Comparison of ENCODE assay signal across 8 cellular contexts in the genomic region with DNA sequence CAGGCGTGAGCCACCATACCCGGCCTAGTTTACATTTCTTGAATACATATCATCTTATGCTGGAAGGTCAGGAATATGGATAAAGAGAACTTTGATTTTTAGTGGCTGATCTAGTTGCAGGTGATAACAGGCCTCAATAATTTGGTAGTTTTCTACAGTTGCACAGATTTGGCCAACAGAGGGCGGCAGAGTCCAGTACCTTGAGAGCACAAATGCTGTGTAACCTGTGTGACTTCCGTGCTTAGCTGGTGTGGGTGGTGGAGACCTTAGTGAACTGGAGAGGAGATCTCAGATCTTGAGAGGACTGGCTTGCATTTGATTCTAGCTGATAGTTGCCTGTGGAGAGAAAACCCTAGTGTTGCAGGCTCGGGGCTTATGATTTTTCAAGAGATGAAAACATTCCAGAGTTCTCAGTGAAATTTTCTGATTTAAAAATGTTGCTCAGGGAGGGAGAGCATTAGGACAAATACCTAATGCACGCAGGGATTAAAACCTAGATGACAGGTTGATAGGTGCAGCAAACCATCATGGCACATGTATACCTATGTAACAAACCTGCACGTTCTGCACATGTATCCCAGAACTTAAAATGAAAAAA. TPM values are rescaled to one million over a fixed set of nuclear protein-coding genes. Genes with fewer than 3 reads are reported as not detected.
DNase-seq lines count a peak whose midpoint lies in the region; ATAC-seq and TF ChIP-seq lines count a peak whose summit lies in the region.

No MANE protein-coding gene starts in this region.

- no peaks in the 10 kb centered on the region for H3K4me1 Mint-ChIP-seq in nephron

- H3K4me3 Mint-ChIP-seq in nephron, result no peak overlapping the region

- DNase-seq in DMS153 treated with DMSO at 0.1 percent for 48 hours (lab: John Stamatoyannopoulos, UW; ENCODE audit: unreplicated experiment), result peak; percentile 19
- peak; percentile 38 for DNase-seq in HS-5 (ENCODE audit: low read depth)
- DNase-seq in NOMO-1 (lab: John Stamatoyannopoulos, UW; ENCODE audit: unreplicated experiment in 2 of 2), result peak; percentile 55 to 60
- peak; percentile 36 for DNase-seq in activated CD8-positive, alpha-beta memory T cell treated with anti-CD3 and anti-CD28 coated beads, Interleukin-2, amount 50 U/mL, for 1 hour (ENCODE audit: extremely low read depth)
- peak; percentile 79 for DNase-seq in stimulated activated naive CD8-positive, alpha-beta T cell treated with anti-CD3 and anti-CD28 coated beads, Interleukin-15, Interleukin-2, amounts not matched to agents 100 U/mL and 50 U/mL, for 24 hours

- no peaks in the 10 kb centered on the region for H3K36me3 Mint-ChIP-seq in nephron (ENCODE audit: low read depth)

- TF ChIP-seq CTCF in nephron (IDR thresholded peaks at IDR 0.05; ENCODE audit: unreplicated experiment in 3 of 3), result peak; percentile 76 to 81 (median 77)

- H3K9me3 Mint-ChIP-seq in nephron, result no peaks in the 10 kb centered on the region

- ATAC-seq in GM21447 (IDR thresholded peaks at IDR 0.05; ENCODE audit: unreplicated experiment), result peak; percentile 96
- peak; percentile 90 for ATAC-seq in esophagus mucosa
- peak; percentile 92 for ATAC-seq in stimulated activated naive CD8-positive, alpha-beta T cell treated with anti-CD3 and anti-CD28 coated beads, Interleukin-15, Interleukin-2, amounts not matched to agents 100 U/mL and 50 U/mL, for 24 hours

- H3K27me3 Mint-ChIP-seq in nephron (ENCODE audit: low read depth), result peaks cover 10% of the 10 kb centered on the region

- H3K27ac Mint-ChIP-seq in nephron, result no peak overlapping the region

RNA-seq across cellular contexts. Expression of a gene that starts 17.4 kb away (rescaled TPM):
- not detected for total RNA-seq in esophagus mucosa

Comparison
In these comparisons a context has a peak if more than half of its experiments do, and no peak if none do; other contexts are left out.
1. Peak in every context shown above with its lines: DNase-seq and ATAC-seq.
2. DNase-seq: peak in every context shown above with its lines; median percentile 79 in stimulated activated naive CD8-positive, alpha-beta T cell treated with anti-CD3 and anti-CD28 coated beads, Interleukin-15, Interleukin-2, amounts not matched to agents 100 U/mL and 50 U/mL, for 24 hours; 58 in NOMO-1; 38 in HS-5; 36 in activated CD8-positive, alpha-beta memory T cell treated with anti-CD3 and anti-CD28 coated beads, Interleukin-2, amount 50 U/mL, for 1 hour; 19 in DMS153 treated with DMSO at 0.1 percent for 48 hours.